Comparison of ENCODE assay signal across 9 cellular contexts in genomic region chr1:9718006-9718680, GRCh38.
DNase-seq lines count a peak whose midpoint lies in the region; ATAC-seq and TF ChIP-seq lines count a peak whose summit lies in the region.
"Had no signal": no experiment of that assay in that cellular context is flagged by ENCODE, and none has a peak within 500 bp of the region (broad histone marks: within the 10 kb centered on the region; RNA-seq: fewer than 3 reads in every experiment).

No MANE protein-coding gene starts in this region.

- in situ Hi-C loops in G401 (cut with HindIII; ENCODE audit: low sequenced_read_pairs), result no loop called here

- peaks cover 49% of the 10 kb centered on the region for H3K36me3 ChIP-seq in CD8-positive, alpha-beta memory T cell (ENCODE audit: insufficient read depth, low read length)
- no peaks in the 10 kb centered on the region for H3K36me3 ChIP-seq in BE2C

- peak overlapping the region; percentile 81 for H3K27ac ChIP-seq in CD8-positive, alpha-beta memory T cell (ENCODE audit: low read depth, low read length)

- peaks cover 36 to 71% (median 43%) of the 10 kb centered on the region in 3 donors for H3K4me1 Mint-ChIP-seq in CD8-positive, alpha-beta memory T cell
- peaks cover 63% of the 10 kb centered on the region for H3K4me1 Mint-ChIP-seq in activated naive CD8-positive, alpha-beta T cell (ENCODE audit: low read depth)
- peaks cover 9% of the 10 kb centered on the region for H3K4me1 Mint-ChIP-seq in neural crest cell

- H3K4me3 Mint-ChIP-seq in CD8-positive, alpha-beta memory T cell, result peak overlapping the region; percentile 90 to 98 (median 95)
- H3K4me3 Mint-ChIP-seq in activated naive CD8-positive, alpha-beta T cell, result peak overlapping the region; percentile 88
- H3K4me3 Mint-ChIP-seq in neural crest cell, result no peak overlapping the region

- H3K36me3 Mint-ChIP-seq in CD8-positive, alpha-beta memory T cell, result peaks cover 3 to 79% (median 13%) of the 10 kb centered on the region in 3 donors
- H3K36me3 Mint-ChIP-seq in activated naive CD8-positive, alpha-beta T cell, result no peaks in the 10 kb centered on the region
- no peaks in the 10 kb centered on the region for H3K36me3 Mint-ChIP-seq in neural crest cell (ENCODE audit: low read depth)

- intact Hi-C loops in cardiac septum (cut with DNase I), result no loop called here

- DNase-seq in CD8-positive, alpha-beta memory T cell, result no peak
- DNase-seq in neural crest cell (ENCODE audit: low read depth, low spot score), result no peak
- DNase-seq in BE2C, result no peak
- no peak for DNase-seq in G401 (ENCODE audit: low spot score)
- no peak for DNase-seq in cardiac septum (ENCODE audit: low spot score)
- DNase-seq: NCI-H2029 had no signal

- CTCF ChIA-PET in CD8-positive, alpha-beta memory T cell (lab: Charles Lee), result interaction anchor here (1.1 to 20.4 kb wide), 9 partner anchors 8 to 129 kb away, joined by 3 to 280 read pairs (median 21); partner anchors contain the start of gene PIK3CD

- POLR2A ChIA-PET in CD8-positive, alpha-beta memory T cell (lab: Charles Lee), result interaction anchor here (1.2 to 5.5 kb wide), 8 partner anchors 8 to 91 kb away, joined by 4 to 98 read pairs (median 6); partner anchors contain the start of gene PIK3CD

- no peaks in the 10 kb centered on the region for H3K9me3 ChIP-seq in CD8-positive, alpha-beta memory T cell (ENCODE audit: low read length)
- no peaks in the 10 kb centered on the region for H3K9me3 ChIP-seq in BE2C

- peaks cover 0 to 3% of the 10 kb centered on the region in 2 donors for H3K27me3 Mint-ChIP-seq in CD8-positive, alpha-beta memory T cell
- H3K27me3 Mint-ChIP-seq in activated naive CD8-positive, alpha-beta T cell, result no peaks in the 10 kb centered on the region
- no peaks in the 10 kb centered on the region for H3K27me3 Mint-ChIP-seq in neural crest cell (ENCODE audit: low read depth)

- no peaks in the 10 kb centered on the region for H3K9me3 Mint-ChIP-seq in CD8-positive, alpha-beta memory T cell
- no peaks in the 10 kb centered on the region for H3K9me3 Mint-ChIP-seq in activated naive CD8-positive, alpha-beta T cell (ENCODE audit: low read depth)
- H3K9me3 Mint-ChIP-seq in neural crest cell, result no peaks in the 10 kb centered on the region

- H3K27me3 ChIP-seq in CD8-positive, alpha-beta memory T cell (ENCODE audit: insufficient read depth, low read length, poor library complexity, severe bottlenecking), result no peaks in the 10 kb centered on the region
- H3K27me3 ChIP-seq in BE2C, result no peaks in the 10 kb centered on the region

- H3K4me1 ChIP-seq in CD8-positive, alpha-beta memory T cell (ENCODE audit: insufficient read depth, low read length), result peaks cover 93% of the 10 kb centered on the region
- H3K4me1 ChIP-seq in BE2C, result no peaks in the 10 kb centered on the region

- peak overlapping the region; percentile 79 to 98 (median 94) for H3K27ac Mint-ChIP-seq in CD8-positive, alpha-beta memory T cell
- H3K27ac Mint-ChIP-seq in activated naive CD8-positive, alpha-beta T cell, result peak overlapping the region; percentile 96
- peak overlapping the region; percentile 84 for H3K27ac Mint-ChIP-seq in neural crest cell (ENCODE audit: unreplicated experiment)

- TF ChIP-seq CTCF in neural crest cell (conservative IDR thresholded peaks at IDR 0.05), result no peak
- no peak for TF ChIP-seq CTCF in BE2C (IDR thresholded peaks at IDR 0.05; ENCODE audit: low read depth, low read length)

- H3K4me3 ChIP-seq in CD8-positive, alpha-beta memory T cell (ENCODE audit: low read length), result peak overlapping the region; percentile 89
- H3K4me3 ChIP-seq in BE2C (ENCODE audit: low read depth, low read length), result no peak overlapping the region

- ATAC-seq in HG03354 (IDR thresholded peaks at IDR 0.05; ENCODE audit: poor library complexity, severe bottlenecking, unreplicated experiment) (peak; percentile 32), HG02798 (IDR thresholded peaks at IDR 0.05; ENCODE audit: poor library complexity, unreplicated experiment) (no peak)
